In genomic region chr1:110155878-110156522, GRCh38 we compare ENCODE assay signal across 10 cellular contexts. TPM values are rescaled to one million over a fixed set of nuclear protein-coding genes. Genes with fewer than 3 reads are reported as not detected.
A peak's percentile ranks its signal among the peaks of the same experiment; 100 is the strongest.
DNase-seq lines count a peak whose midpoint lies in the region; ATAC-seq and TF ChIP-seq lines count a peak whose summit lies in the region.
"Had no signal": no experiment of that assay in that cellular context is flagged by ENCODE, and none has a peak within 500 bp of the region (broad histone marks: within the 10 kb centered on the region; RNA-seq: fewer than 3 reads in every experiment).

No MANE protein-coding gene starts in this region.

- intact Hi-C loops in MCF 10A (cut with micrococcal nuclease) (no loop called here), upper lobe of right lung (cut with DNase I) (no loop called here)

- H3K36me3 Mint-ChIP-seq in MCF 10A (ENCODE audit: insufficient read depth, unreplicated experiment): no peaks in the 10 kb centered on the region

- TF ChIP-seq CTCF in MCF 10A (IDR thresholded peaks at IDR 0.05; ENCODE audit: unreplicated experiment): no peak
- no peak for TF ChIP-seq CTCF in lung (IDR thresholded peaks at IDR 0.05; ENCODE audit: control extremely low read depth, extremely low read depth)
- no peak for TF ChIP-seq CTCF in upper lobe of right lung (IDR thresholded peaks at IDR 0.05)

- in situ Hi-C loops in HAP-1 (cut with MboI; ENCODE audit: low sequenced_read_pairs): no loop called here

- DNase-seq in HAP-1 (ENCODE audit: low spot score in 2 of 2) (peak; percentile 23 to 78), T follicular helper cell (ENCODE audit: low read depth) (peak; percentile 10), MCF 10A (ENCODE audit: unreplicated experiment) (peak; percentile 56), lung (ENCODE audit: low spot score) (peak; percentile 39), upper lobe of right lung (peak; percentile 79), NCI-H2227 (lab: John Stamatoyannopoulos, UW; ENCODE audit: unreplicated experiment) (no peak), DMS114 treated with DMSO at 0.1 percent for 48 hours (lab: John Stamatoyannopoulos, UW; ENCODE audit: unreplicated experiment) (no peak), NCI-H187 treated with DMSO at 0.1 percent for 48 hours (lab: John Stamatoyannopoulos, UW) (no peak)

- CTCF ChIA-PET in MCF 10A (lab: Yijun Ruan, JAX): interaction anchor here (1.4 kb wide), 1 partner anchor 68 kb away, joined by 4 read pairs; no protein-coding TSS in a partner anchor

- POLR2A ChIA-PET in MCF 10A (lab: Yijun Ruan, JAX): interaction anchor here (0.7 kb wide), 1 partner anchor 114 kb away, joined by 3 read pairs; no protein-coding TSS in a partner anchor

- H3K27ac Mint-ChIP-seq in MCF 10A (ENCODE audit: low read depth, unreplicated experiment): no peak overlapping the region

- H3K27ac ChIP-seq in lung (ENCODE audit: low read depth in 1 of 2, low read length in 1 of 2) (no peak overlapping the region), upper lobe of right lung (no peak overlapping the region)
- H3K27ac ChIP-seq: KMS-11 had no signal

- no TSS peak for BruUV-seq in MCF 10A (replicated peaks; lab: Mats Ljungman, UMichigan)

- ATAC-seq in lung (ENCODE audit: insufficient read depth, low FRiP score): no peak
- peak; percentile 78 for ATAC-seq in upper lobe of right lung

- no peak overlapping the region for H3K4me3 Mint-ChIP-seq in MCF 10A (ENCODE audit: unreplicated experiment)

- no peaks in the 10 kb centered on the region for H3K4me1 Mint-ChIP-seq in MCF 10A (ENCODE audit: insufficient read depth, unreplicated experiment)

- H3K4me1 ChIP-seq in HAP-1: no peaks in the 10 kb centered on the region
- peaks cover 0 to under 1% of the 10 kb centered on the region in 2 donors for H3K4me1 ChIP-seq in lung (ENCODE audit: control insufficient read depth in 2 of 2, insufficient read depth in 2 of 2, low read length in 2 of 2)
- no peaks in the 10 kb centered on the region for H3K4me1 ChIP-seq in upper lobe of right lung

- H3K4me3 ChIP-seq in HAP-1 (no peak overlapping the region), lung (no peak overlapping the region), upper lobe of right lung (no peak overlapping the region)

- H3K27me3 ChIP-seq in HAP-1 (ENCODE audit: low read depth): peaks cover 21% of the 10 kb centered on the region
- H3K27me3 ChIP-seq in lung (ENCODE audit: control insufficient read depth, insufficient read depth): peaks cover 11% of the 10 kb centered on the region
- peaks cover 48% of the 10 kb centered on the region for H3K27me3 ChIP-seq in upper lobe of right lung

- H3K9me3 ChIP-seq in HAP-1 (no peaks in the 10 kb centered on the region), lung (ENCODE audit: control insufficient read depth in 2 of 2, insufficient read depth in 1 of 2, low read length in 1 of 2) (peaks cover 0 to 24% of the 10 kb centered on the region in 2 donors), upper lobe of right lung (no peaks in the 10 kb centered on the region)

- 13 to 19% methylated on average over 7 of the region's 7 CpGs for WGBS in lung, 2 donors

- H3K36me3 ChIP-seq in HAP-1 (replicated peaks) (no peaks in the 10 kb centered on the region), lung (ENCODE audit: control insufficient read depth in 2 of 2, insufficient read depth in 2 of 2, low read length in 2 of 2) (no peaks in the 10 kb centered on the region), upper lobe of right lung (no peaks in the 10 kb centered on the region)

- H3K27me3 Mint-ChIP-seq in MCF 10A (ENCODE audit: insufficient read depth, unreplicated experiment): peaks cover 58% of the 10 kb centered on the region

- no peaks in the 10 kb centered on the region for H3K9me3 Mint-ChIP-seq in MCF 10A (ENCODE audit: unreplicated experiment)

RNA-seq across cellular contexts. Expression of gene SLC6A17, which starts 5.7 kb away (rescaled TPM):
- total RNA-seq in MCF 10A (2022): 0.20 TPM in 1 of 2 replicates, not detected in the other
- total RNA-seq in lung: under 1 TPM; 0.03 to 0.09 TPM
- polyA plus RNA-seq in lung: under 1 TPM; 0.02 to 0.03 TPM
- total RNA-seq in upper lobe of right lung: 0.06 TPM

RNA-seq across cellular contexts. Expression of gene UBL4B, which starts 43.8 kb away (rescaled TPM):
- total RNA-seq in MCF 10A (2022) (not detected in 2 replicates), lung (not detected), upper lobe of right lung (not detected)
- polyA plus RNA-seq in lung: not detected
- polyA plus RNA-seq: keratinocyte had no signal

RNA-seq across cellular contexts. Expression of gene KCNC4, which starts 54.1 kb away (rescaled TPM):
- total RNA-seq in MCF 10A (2022): 1.1 and 1.3 TPM in 2 replicates
- 1 to 10 TPM; 3.8 to 9.2 TPM for total RNA-seq in lung
- 1 to 10 TPM; 3.1 to 3.2 TPM for polyA plus RNA-seq in lung
- total RNA-seq in upper lobe of right lung: 11.1 TPM

Comparison
In these comparisons a context has a peak if more than half of its experiments do, and no peak if none do; other contexts are left out.
1. DNase-seq: peak in HAP-1 (2 of 2), T follicular helper cell (single experiment), MCF 10A (single experiment), lung (single experiment) and upper lobe of right lung (single experiment); none in NCI-H2227 (single experiment), DMS114 treated with DMSO at 0.1 percent for 48 hours (single experiment) and NCI-H187 treated with DMSO at 0.1 percent for 48 hours (single experiment).